In the genomic region with DNA sequence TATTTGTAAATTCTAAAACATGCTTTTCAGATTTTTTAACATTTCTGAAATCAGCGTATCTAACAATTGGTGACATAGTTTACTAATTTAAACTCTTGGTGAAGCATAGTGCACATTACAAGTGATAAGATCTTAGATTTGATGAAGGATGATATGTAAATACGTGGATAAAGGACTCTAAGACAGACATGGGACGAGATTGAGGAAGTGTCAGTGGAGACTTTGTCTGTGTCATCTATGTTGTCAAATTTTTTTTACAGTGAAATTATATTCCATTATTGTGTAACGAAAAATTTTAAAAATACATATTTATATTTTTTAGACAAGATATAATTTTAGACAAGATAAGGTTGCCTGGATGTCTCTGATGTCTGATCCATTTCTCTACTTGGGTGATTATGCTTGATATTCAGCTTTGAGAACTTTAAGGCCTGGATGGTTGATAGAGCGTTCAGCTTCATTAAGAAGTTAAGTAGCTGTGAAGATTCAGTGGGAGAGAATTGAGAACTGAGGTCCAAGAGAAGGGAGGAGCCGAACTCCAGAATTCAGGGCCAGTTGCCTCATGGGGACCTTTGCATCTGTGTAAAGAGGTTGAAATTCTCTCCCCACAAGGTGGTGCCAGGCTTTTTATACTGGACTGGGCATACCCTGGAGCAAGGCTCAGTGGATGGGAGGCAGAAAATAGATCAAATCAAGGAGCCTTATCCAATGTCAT, we compare ENCODE assay signal across 8 cellular contexts.
A peak's percentile ranks its signal among the peaks of the same experiment; 100 is the strongest.
DNase-seq lines count a peak whose midpoint lies in the region; ATAC-seq and TF ChIP-seq lines count a peak whose summit lies in the region.

No MANE protein-coding gene starts in this region.

- CTCF ChIA-PET in A673 (lab: Charles Lee), result interaction anchor here (0.9 kb wide), 1 partner anchor 131 kb away, joined by 4 read pairs; no protein-coding TSS in a partner anchor
- CTCF ChIA-PET in CD4-positive, alpha-beta T cell (lab: Charles Lee), result no interaction called here

- H3K27me3 Mint-ChIP-seq in immature natural killer cell (ENCODE audit: low read depth in 3 of 3), result peaks cover 0 to 2% (median 1%) of the 10 kb centered on the region in 3 donors
- H3K27me3 Mint-ChIP-seq in CD4-positive, alpha-beta T cell, result no peaks in the 10 kb centered on the region

- H3K36me3 ChIP-seq in A673 (ENCODE audit: insufficient read depth, low read length, poor library complexity, severe bottlenecking) (no peaks in the 10 kb centered on the region), GM06990 (ENCODE audit: control insufficient read depth, insufficient read depth, low read length) (no peaks in the 10 kb centered on the region), tibial nerve (no peaks in the 10 kb centered on the region)
- no peaks in the 10 kb centered on the region for H3K36me3 ChIP-seq in effector memory CD4-positive, alpha-beta T cell (ENCODE audit: control insufficient read depth, insufficient read depth, low read length)

- peak overlapping the region; percentile 31 to 80 (median 64) for H3K27ac Mint-ChIP-seq in immature natural killer cell
- no peak overlapping the region for H3K27ac Mint-ChIP-seq in CD4-positive, alpha-beta T cell

- H3K4me1 ChIP-seq in A673 (ENCODE audit: insufficient read depth, low read length, poor library complexity, severe bottlenecking) (no peaks in the 10 kb centered on the region), tibial nerve (peaks cover 0 to 38% (median 4%) of the 10 kb centered on the region in 4 donors)
- H3K4me1 ChIP-seq in effector memory CD4-positive, alpha-beta T cell (ENCODE audit: control insufficient read depth, insufficient read depth, low read length, poor library complexity, severe bottlenecking), result no peaks in the 10 kb centered on the region

- TF ChIP-seq EP300 in tibial nerve (IDR thresholded peaks at IDR 0.05), result no peak

- no peak overlapping the region for H3K4me3 Mint-ChIP-seq in immature natural killer cell
- H3K4me3 Mint-ChIP-seq in CD4-positive, alpha-beta T cell, result no peak overlapping the region

- H3K9me3 Mint-ChIP-seq in immature natural killer cell, result no peaks in the 10 kb centered on the region
- H3K9me3 Mint-ChIP-seq in CD4-positive, alpha-beta T cell, result no peaks in the 10 kb centered on the region

- no peak for TF ChIP-seq POLR2A in tibial nerve (IDR thresholded peaks at IDR 0.05)

- POLR2A ChIA-PET in A673 (lab: Charles Lee; ENCODE audit: low non-redundant PET), result no interaction called here
- POLR2A ChIA-PET in CD4-positive, alpha-beta T cell (lab: Charles Lee), result no interaction called here

- H3K4me1 Mint-ChIP-seq in immature natural killer cell, result peaks cover 38 to 69% of the 10 kb centered on the region in 2 donors
- H3K4me1 Mint-ChIP-seq in CD4-positive, alpha-beta T cell (ENCODE audit: low read depth), result peaks cover 51% of the 10 kb centered on the region

- H3K36me3 Mint-ChIP-seq in immature natural killer cell, result no peaks in the 10 kb centered on the region
- H3K36me3 Mint-ChIP-seq in CD4-positive, alpha-beta T cell (ENCODE audit: low read depth), result peaks cover 5% of the 10 kb centered on the region

- no TSS peak for BruUV-seq in A673 (replicated peaks; lab: Mats Ljungman, UMichigan)

- TF ChIP-seq CTCF in A673 (conservative IDR thresholded peaks at IDR 0.05; ENCODE audit: low read depth, low read length) (peak; percentile 39), GM06990 (IDR thresholded peaks at IDR 0.05; ENCODE audit: insufficient read depth, low read length, poor library complexity, severe bottlenecking) (peak; percentile 17), tibial nerve (IDR thresholded peaks at IDR 0.05) (no peak)
- TF ChIP-seq CTCF in CD4-positive, alpha-beta T cell (IDR thresholded peaks at IDR 0.05), result no peak

- H3K4me3 ChIP-seq in A673 (ENCODE audit: low read depth, low read length, poor library complexity, severe bottlenecking) (no peak overlapping the region), GM06990 (replicated peaks; ENCODE audit: low read depth, low read length) (no peak overlapping the region), tibial nerve (no peak overlapping the region)
- H3K4me3 ChIP-seq in effector memory CD4-positive, alpha-beta T cell (ENCODE audit: insufficient read depth, low read depth, low read length, poor library complexity, severe bottlenecking), result no peak overlapping the region

- H3K9me3 ChIP-seq in A673 (ENCODE audit: low read depth, low read length, poor library complexity, severe bottlenecking), result no peaks in the 10 kb centered on the region
- H3K9me3 ChIP-seq in CD4-positive, alpha-beta T cell (ENCODE audit: control insufficient read depth, low read length), result no peaks in the 10 kb centered on the region
- no peaks in the 10 kb centered on the region for H3K9me3 ChIP-seq in effector memory CD4-positive, alpha-beta T cell (ENCODE audit: control insufficient read depth, low read length)
- no peaks in the 10 kb centered on the region for H3K9me3 ChIP-seq in tibial nerve

- no peaks in the 10 kb centered on the region for H3K27me3 ChIP-seq in A673 (replicated peaks; ENCODE audit: insufficient read depth, low read depth, low read length, poor library complexity)
- H3K27me3 ChIP-seq in GM06990 (replicated peaks; ENCODE audit: control insufficient read depth, insufficient read depth, low read length), result no peaks in the 10 kb centered on the region
- H3K27me3 ChIP-seq in CD4-positive, alpha-beta T cell (ENCODE audit: control insufficient read depth, insufficient read depth, low read length), result no peaks in the 10 kb centered on the region
- no peaks in the 10 kb centered on the region for H3K27me3 ChIP-seq in effector memory CD4-positive, alpha-beta T cell (replicated peaks; ENCODE audit: control insufficient read depth, insufficient read depth, low read length, poor library complexity, severe bottlenecking)
- no peaks in the 10 kb centered on the region for H3K27me3 ChIP-seq in tibial nerve

- DNase-seq in A673 (ENCODE audit: low spot score) (peak; percentile 26), GM06990 (ENCODE audit: extremely low read depth, insufficient read length) (no peak), immature natural killer cell (no peak), tibial nerve (ENCODE audit: low spot score in 2 of 2) (no peak)
- DNase-seq in CD4-positive, alpha-beta T cell, result no peak
- no peak for DNase-seq in effector memory CD4-positive, alpha-beta T cell

- no peak overlapping the region for H3K27ac ChIP-seq in A673 (ENCODE audit: low read depth, low read length, poor library complexity, severe bottlenecking)
- H3K27ac ChIP-seq in CD4-positive, alpha-beta T cell (ENCODE audit: low read depth, low read length), result no peak overlapping the region
- no peak overlapping the region for H3K27ac ChIP-seq in effector memory CD4-positive, alpha-beta T cell (ENCODE audit: insufficient read depth, low read length, poor library complexity, severe bottlenecking)
- H3K27ac ChIP-seq in tibial nerve, result no peak overlapping the region

- intact Hi-C loops in A673 (cut with micrococcal nuclease; ENCODE audit: unreplicated experiment), result no loop called here
- intact Hi-C loops in CD4-positive, alpha-beta T cell (cut with DNase I, micrococcal nuclease), result no loop called here

- 82 to 84% methylated on average over 6 of the region's 6 CpGs for WGBS in tibial nerve, 2 donors

- ATAC-seq in SK-N-SH treated with all-trans-retinoic acid at 6 μM for 48 hours (peak; percentile 84), HG03571 (IDR thresholded peaks at IDR 0.05; ENCODE audit: unreplicated experiment) (no peak)
- no peak for ATAC-seq in CD4-positive, alpha-beta T cell (ENCODE audit: poor library complexity)

TF ChIP-seq in SK-N-SH treated with all-trans-retinoic acid at 6 μM for 48 hours, 23 proteins besides CTCF, POLR2A, EP300 and RAD21:
- TF ChIP-seq OSR1 (CRISPR knock-in tag; IDR thresholded peaks at IDR 0.05), result no peak

Comparison
In these comparisons a context has a peak if more than half of its experiments do, and no peak if none do; other contexts are left out.
1. CTCF ChIP-seq: peak in A673 (single experiment) and GM06990 (single experiment); none in CD4-positive, alpha-beta T cell (single experiment) and tibial nerve (0 of 5).